23 cellular contexts compared by ENCODE assay signal in genomic region chr10:66927271-66927950, GRCh38. TPM values are rescaled to one million over a fixed set of nuclear protein-coding genes. Genes with fewer than 3 reads are reported as not detected.
DNase-seq lines count a peak whose midpoint lies in the region; ATAC-seq, FAIRE-seq and TF ChIP-seq lines count a peak whose summit lies in the region.
"Had no signal": no experiment of that assay in that cellular context is flagged by ENCODE, and none has a peak within 500 bp of the region (broad histone marks: within the 10 kb centered on the region; RNA-seq: fewer than 3 reads in every experiment).

No MANE protein-coding gene starts in this region.

- intact Hi-C loops in HepG2 (cut with micrococcal nuclease; ENCODE audit: unreplicated experiment): no loop called here

- TF ChIP-seq CTCF in BE2C (IDR thresholded peaks at IDR 0.05; ENCODE audit: low read depth, low read length) (no peak), astrocyte (IDR thresholded peaks at IDR 0.05; ENCODE audit: insufficient read depth, low read depth, low read length) (no peak), HepG2 (CRISPR knock-in tag; IDR thresholded peaks at IDR 0.05) (no peak)

- no TSS peak for BruUV-seq in HepG2 (replicated peaks; lab: Mats Ljungman, UMichigan)

- H2AFZ ChIP-seq in astrocyte (ENCODE audit: low read depth, low read length): peak overlapping the region; percentile 76
- H2AFZ ChIP-seq in HepG2 (ENCODE audit: low read length): no peak overlapping the region

- H3K4me2 ChIP-seq in astrocyte (ENCODE audit: low read length) (peak overlapping the region; percentile 81), HepG2 (ENCODE audit: low read depth, low read length) (no peak overlapping the region)

- no peak for TF ChIP-seq POLR2A in HepG2 (IDR thresholded peaks at IDR 0.05; ENCODE audit: insufficient read depth in 1 of 2, low read depth in 2 of 2, low read length in 2 of 2)

- ATAC-seq in HepG2: no peak
- ATAC-seq: activated CD4-positive, CD25-positive, alpha-beta regulatory T cell treated with anti-CD3 and anti-CD28 coated beads, Interleukin-2, amount 50 U/mL, for 24 hours had no signal

- H3K9ac ChIP-seq in astrocyte (ENCODE audit: low read length) (peak overlapping the region; percentile 25), HepG2 (ENCODE audit: insufficient read depth, low read depth, low read length) (no peak overlapping the region)

- FAIRE-seq in astrocyte (lab: Jason Lieb, UNC): no peak
- FAIRE-seq in HepG2 (lab: Jason Lieb, UNC): no peak
- FAIRE-seq: colon had no signal

- in situ Hi-C loops in HepG2 (cut with HindIII; ENCODE audit: extremely low pct_ligation_motif_present, low pct_unique_long_range_greater_than_20kb): no loop called here

- H3K4me3 ChIP-seq in BE2C (ENCODE audit: low read depth, low read length) (peak overlapping the region; percentile 51), astrocyte (ENCODE audit: insufficient read depth, low read depth, low read length) (peak overlapping the region; percentile 47), iPS-11a (ENCODE audit: low read depth, low read length) (peak overlapping the region; percentile 34), HepG2 (replicated peaks in 1 of 3; ENCODE audit: insufficient read depth in 1 of 3, low read depth in 2 of 3, low read length in 3 of 3) (no peak overlapping the region)
- H3K4me3 ChIP-seq: uterus had no signal

- POLR2A ChIA-PET in HepG2 (lab: Yijun Ruan, JAX): no interaction called here

- no peak overlapping the region for H3K4me3 Mint-ChIP-seq in astrocyte (ENCODE audit: unreplicated experiment)
- H3K4me3 Mint-ChIP-seq: CD4-positive, alpha-beta T cell; stimulated activated naive CD8-positive, alpha-beta T cell treated with anti-CD3 and anti-CD28 coated beads, Interleukin-15, Interleukin-2, amounts not matched to agents 100 ng/mL and 50 ng/mL, for 24 hours had no signal

- DNase-seq in BE2C: no peak
- no peak for DNase-seq in astrocyte (ENCODE audit: low read depth)
- peak; percentile 17 for DNase-seq in occipital lobe (lab: John Stamatoyannopoulos, UW)
- DNase-seq in SHP77 treated with DMSO at 0.1 percent for 48 hours (lab: John Stamatoyannopoulos, UW): no peak
- no peak for DNase-seq in LoVo (ENCODE audit: low spot score)
- DNase-seq in HepG2 (ENCODE audit: low spot score): no peak
- DNase-seq in NCI-H2081 treated with DMSO at 0.1 percent for 48 hours (lab: John Stamatoyannopoulos, UW): no peak
- DNase-seq: CD4-positive, alpha-beta T cell; DMS79; NCI-H1417 treated with DMSO at 0.1 percent for 48 hours; NCI-H345; SIG-M5; stimulated activated CD4-positive, alpha-beta T cell treated with anti-CD3 and anti-CD28 coated beads, Interleukin-15, amount 100 ng/mL, for 24 hours; uterus had no signal

- H3K4me1 Mint-ChIP-seq in astrocyte (ENCODE audit: low read depth, unreplicated experiment): peaks cover 22% of the 10 kb centered on the region

- no peak for TF ChIP-seq RAD21 in HepG2 (CRISPR knock-in tag; IDR thresholded peaks at IDR 0.05)

- no peaks in the 10 kb centered on the region for H3K36me3 Mint-ChIP-seq in astrocyte (ENCODE audit: low read depth, unreplicated experiment)

- H3K9me3 ChIP-seq in BE2C (no peaks in the 10 kb centered on the region), astrocyte (ENCODE audit: insufficient read depth, low read depth, low read length) (no peaks in the 10 kb centered on the region), HepG2 (ENCODE audit: low read length) (no peaks in the 10 kb centered on the region)
- H3K9me3 ChIP-seq: uterus had no signal

- TF ChIP-seq EP300 in HepG2 (IDR thresholded peaks at IDR 0.05; ENCODE audit: low read depth in 2 of 2, low read length in 2 of 2) (no peak), HepG2 (CRISPR knock-in tag; IDR thresholded peaks at IDR 0.05; ENCODE audit: borderline replicate concordance) (no peak)

- H3K27ac Mint-ChIP-seq in astrocyte (ENCODE audit: unreplicated experiment): no peak overlapping the region
- H3K27ac Mint-ChIP-seq: activated T-helper 2 cell treated with anti-CD3 and anti-CD28 coated beads, Interferon-gamma antibody, Interleukin-2, Interleukin-4, amounts not matched to agents 10 μg/mL and 5 μg/mL and 100 μg/mL, durations not matched to agents 14 hours and 24 hours and 36 hours; CD4-positive, alpha-beta T cell; progenitor cell of endocrine pancreas; stimulated activated naive CD8-positive, alpha-beta T cell treated with anti-CD3 and anti-CD28 coated beads, Interleukin-15, Interleukin-2, amounts not matched to agents 100 ng/mL and 50 ng/mL, for 24 hours had no signal

- no peaks in the 10 kb centered on the region for H4K20me1 ChIP-seq in astrocyte (ENCODE audit: insufficient read depth, low read length)
- no peaks in the 10 kb centered on the region for H4K20me1 ChIP-seq in HepG2 (ENCODE audit: insufficient read depth, low read length)

- CTCF ChIA-PET in HepG2 (lab: Yijun Ruan, JAX; ENCODE audit: low intra/inter-chr PET ratio, low total read pairs): no interaction called here

- H3K27me3 Mint-ChIP-seq in astrocyte (ENCODE audit: low read depth, unreplicated experiment): peaks cover 19% of the 10 kb centered on the region

- H3K27me3 ChIP-seq in BE2C (peaks cover 43% of the 10 kb centered on the region), astrocyte (ENCODE audit: insufficient read depth, low read length) (peaks cover 39% of the 10 kb centered on the region), HepG2 (ENCODE audit: control insufficient read depth in 1 of 2, insufficient read depth in 2 of 2, low read length in 2 of 2) (peaks cover 2 to 10% of the 10 kb centered on the region in 2 experiments; a peak in 2 of 5 replicates)
- H3K27me3 ChIP-seq: uterus had no signal

- WGBS in HepG2 (ENCODE audit: low lambda C conversion rate): 62% methylated on average over 11 of the region's 11 CpGs

- H3K36me3 ChIP-seq in BE2C (no peaks in the 10 kb centered on the region), astrocyte (ENCODE audit: insufficient read depth, low read length) (no peaks in the 10 kb centered on the region), HepG2 (replicated peaks in 1 of 2; ENCODE audit: control insufficient read depth in 1 of 2, insufficient read depth in 2 of 2, low read length in 2 of 2) (no peaks in the 10 kb centered on the region)
- H3K36me3 ChIP-seq: uterus had no signal

- H3K79me2 ChIP-seq in astrocyte (ENCODE audit: insufficient read depth, low read length) (no peaks in the 10 kb centered on the region), HepG2 (ENCODE audit: insufficient read depth, low read length) (no peaks in the 10 kb centered on the region)

- H3K4me1 ChIP-seq in BE2C (no peaks in the 10 kb centered on the region), astrocyte (ENCODE audit: insufficient read depth, low read length) (no peaks in the 10 kb centered on the region), HepG2 (ENCODE audit: insufficient read depth, low read length) (no peaks in the 10 kb centered on the region)
- H3K4me1 ChIP-seq: uterus had no signal

- H3K27ac ChIP-seq in astrocyte (ENCODE audit: low read depth, low read length) (no peak overlapping the region), HepG2 (ENCODE audit: extremely low read length, insufficient read depth, low read length) (no peak overlapping the region)
- H3K27ac ChIP-seq: HL-60, uterus had no signal

- no peaks in the 10 kb centered on the region for H3K9me3 Mint-ChIP-seq in astrocyte (ENCODE audit: unreplicated experiment)
- H3K9me3 Mint-ChIP-seq: activated T-helper 2 cell treated with anti-CD3 and anti-CD28 coated beads, Interferon-gamma antibody, Interleukin-2, Interleukin-4, amounts not matched to agents 10 μg/mL and 5 μg/mL and 100 μg/mL, durations not matched to agents 14 hours and 24 hours and 36 hours; CD4-positive, alpha-beta T cell; stimulated activated naive CD8-positive, alpha-beta T cell treated with anti-CD3 and anti-CD28 coated beads, Interleukin-15, Interleukin-2, amounts not matched to agents 100 ng/mL and 50 ng/mL, for 24 hours had no signal

TF ChIP-seq in HepG2, 621 proteins besides CTCF, POLR2A, EP300 and RAD21 (continues in another document):
- TF ChIP-seq FLYWCH1 (CRISPR knock-in tag; IDR thresholded peaks at IDR 0.05) (no peak), TFDP2 (CRISPR knock-in tag; IDR thresholded peaks at IDR 0.05) (no peak)

RNA-seq across cellular contexts. Expression of gene LRRTM3, which starts 1.6 kb away (rescaled TPM):
- polyA plus RNA-seq in BE2C (2012; ENCODE audit: insufficient read depth, insufficient read length, low read depth): not detected
- 0.09 TPM in 1 of 2 replicates, not detected in the other for total RNA-seq in astrocyte
- total RNA-seq in occipital lobe: 30.7 TPM
- not detected in 2 replicates for total RNA-seq in HepG2 (2016; rRNA removed; fragmentation: Illumina TruSeq; extraction: Trizol)
- not detected in 2 replicates for total RNA-seq in HepG2 (2016; cell fraction: cytosol; rRNA removed; fragmentation: Illumina TruSeq; extraction: Trizol; ENCODE audit: low read depth)
- not detected in 2 replicates for total RNA-seq in HepG2 (2016; cell fraction: insoluble cytoplasmic fraction; rRNA removed; fragmentation: Illumina TruSeq; extraction: Trizol)
- not detected in 2 replicates for total RNA-seq in HepG2 (2016; cell fraction: membrane; rRNA removed; fragmentation: Illumina TruSeq; extraction: Trizol)
- total RNA-seq in HepG2 (2016; cell fraction: nucleus; rRNA removed; fragmentation: Illumina TruSeq; extraction: Trizol): not detected in 2 replicates
- not detected in 2 replicates for polyA plus RNA-seq in HepG2 (2011; rRNA removed)
- polyA plus RNA-seq in HepG2 (2011; cell fraction: cytosol; rRNA removed): not detected in 2 replicates
- not detected in 2 replicates for polyA plus RNA-seq in HepG2 (2011; cell fraction: nucleus; rRNA removed)
- polyA plus RNA-seq in HepG2 (2012): not detected in 2 replicates
- polyA plus RNA-seq in HepG2 (2016; cell fraction: cytosol; fragmentation: Illumina TruSeq; extraction: Trizol; ENCODE audit: low read depth): not detected in 2 replicates
- polyA plus RNA-seq in HepG2 (2016; cell fraction: insoluble cytoplasmic fraction; fragmentation: Illumina TruSeq; extraction: Trizol; ENCODE audit: low read depth): not detected in 2 replicates
- polyA plus RNA-seq in HepG2 (2016; cell fraction: membrane; fragmentation: Illumina TruSeq; extraction: Trizol; ENCODE audit: low read depth): not detected in 2 replicates
- polyA plus RNA-seq in HepG2 (2016; cell fraction: nucleus; fragmentation: Illumina TruSeq; extraction: Trizol; ENCODE audit: insufficient read depth, low read depth): not detected in 2 replicates
- polyA minus RNA-seq in HepG2 (2011; rRNA and poly(A)+ RNA removed; ENCODE audit: low replicate concordance): not detected in 2 replicates
- not detected in 2 replicates for polyA minus RNA-seq in HepG2 (2011; cell fraction: cytosol; rRNA and poly(A)+ RNA removed)
- not detected in 2 replicates for polyA minus RNA-seq in HepG2 (2011; cell fraction: nucleus; rRNA and poly(A)+ RNA removed)
- total RNA-seq: activated T-helper 2 cell treated with anti-CD3 and anti-CD28 coated beads, Interferon-gamma antibody, Interleukin-2, Interleukin-4, amounts not matched to agents 10 μg/mL and 5 μg/mL and 100 μg/mL, durations not matched to agents 14 hours and 24 hours and 36 hours; CD4-positive, alpha-beta T cell; glomerular endothelial cell; kidney epithelial cell; progenitor cell of endocrine pancreas had no signal

Comparison
In these comparisons a context has a peak if more than half of its experiments do, and no peak if none do; other contexts are left out.
1. H3K4me3 ChIP-seq: peak in BE2C (single experiment), astrocyte (single experiment) and iPS-11a (single experiment); none in HepG2 (0 of 3).
2. RNA of gene LRRTM3, which starts 1.6 kb away (total RNA-seq): 30.7 TPM in occipital lobe (single experiment); 0.09 TPM in astrocyte and not detected in HepG2; every median in the first group is over 10 times any median in the second.